15 cellular contexts compared by ENCODE assay signal in genomic region chr1:48735753-48736152, GRCh38.
"Had no signal": no experiment of that assay in that cellular context is flagged by ENCODE, and none has a peak within 500 bp of the region (broad histone marks: within the 10 kb centered on the region; RNA-seq: fewer than 3 reads in every experiment).

No MANE protein-coding gene starts in this region.

- H3K27me3 ChIP-seq: esophagus squamous epithelium, gastroesophageal sphincter, hepatocyte, ovary, right atrium auricular region, sigmoid colon had no signal

- H3K4me1 ChIP-seq: esophagus squamous epithelium, gastroesophageal sphincter, right atrium auricular region, sigmoid colon had no signal

- H3K27ac ChIP-seq: esophagus squamous epithelium, gastroesophageal sphincter, hepatocyte, ovary, right atrium auricular region, sigmoid colon, skin epidermis had no signal

- H3K27me3 Mint-ChIP-seq: naive thymus-derived CD8-positive, alpha-beta T cell had no signal

- H3K36me3 ChIP-seq: ovary had no signal

- H3K9me3 ChIP-seq: esophagus squamous epithelium, gastroesophageal sphincter, ovary, right atrium auricular region, sigmoid colon had no signal

- H3K9me3 Mint-ChIP-seq: naive thymus-derived CD8-positive, alpha-beta T cell had no signal

- DNase-seq: effector memory CD4-positive, alpha-beta T cell; esophagus squamous epithelium; foreskin fibroblast; kidney glomerular epithelial cell; naive thymus-derived CD8-positive, alpha-beta T cell; nucleus accumbens; sigmoid colon; stimulated activated CD4-positive, alpha-beta T cell treated with anti-CD3 and anti-CD28 coated beads, Interleukin-12 subunit alpha, Interleukin-12 subunit beta, amount 100 ng/mL, for 4 hours; stimulated activated naive CD4-positive, alpha-beta T cell treated with Interleukin-2 at 50 U/mL for 16 hours; trophoblast cell had no signal

- H3K4me3 ChIP-seq: esophagus squamous epithelium, gastroesophageal sphincter, hepatocyte, ovary, right atrium auricular region, sigmoid colon, skin epidermis had no signal

- H3K4me3 Mint-ChIP-seq: naive thymus-derived CD8-positive, alpha-beta T cell had no signal

- ATAC-seq: gastroesophageal sphincter; naive thymus-derived CD8-positive, alpha-beta T cell had no signal
